In the genomic region with DNA sequence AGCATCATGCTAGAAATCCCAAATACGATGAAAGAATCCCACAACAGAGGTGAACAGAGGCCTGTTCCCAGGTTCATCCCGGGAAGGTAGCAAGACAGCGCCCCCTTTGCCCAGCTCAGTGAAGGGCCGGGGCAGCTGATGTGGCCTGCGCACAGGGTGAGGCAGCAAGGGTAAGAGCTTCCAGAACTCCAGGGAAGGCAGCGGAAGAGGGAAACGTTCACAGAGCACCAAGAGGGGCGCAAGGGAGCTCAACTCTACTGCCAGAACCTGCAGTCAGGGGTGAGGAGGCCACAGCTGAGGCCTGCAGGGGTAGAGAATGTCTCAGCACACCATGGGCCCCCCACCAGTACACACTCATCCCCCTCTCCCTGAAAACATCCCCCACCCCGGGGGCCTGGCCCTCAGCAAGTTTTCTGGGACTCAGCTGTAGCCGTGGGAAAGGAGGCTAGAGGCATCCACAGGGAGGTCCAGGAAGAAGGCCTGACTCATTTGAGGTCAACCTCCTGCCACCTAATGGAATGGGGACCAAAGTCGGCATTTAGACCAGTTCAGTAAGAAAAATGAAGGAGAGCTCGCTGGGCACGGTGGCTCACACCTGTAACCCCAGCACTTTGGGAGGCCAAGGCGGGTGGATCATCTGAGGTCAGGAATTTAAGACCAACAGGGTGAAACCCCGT, we compare ENCODE assay signal across 1 cellular context.
TF ChIP-seq lines count a peak whose summit lies in the region.

No MANE protein-coding gene starts in this region.

TF ChIP-seq in GM23338, 12 proteins besides CTCF, POLR2A, EP300 and RAD21 (continued from another document):
- TF ChIP-seq, protein P1, sequence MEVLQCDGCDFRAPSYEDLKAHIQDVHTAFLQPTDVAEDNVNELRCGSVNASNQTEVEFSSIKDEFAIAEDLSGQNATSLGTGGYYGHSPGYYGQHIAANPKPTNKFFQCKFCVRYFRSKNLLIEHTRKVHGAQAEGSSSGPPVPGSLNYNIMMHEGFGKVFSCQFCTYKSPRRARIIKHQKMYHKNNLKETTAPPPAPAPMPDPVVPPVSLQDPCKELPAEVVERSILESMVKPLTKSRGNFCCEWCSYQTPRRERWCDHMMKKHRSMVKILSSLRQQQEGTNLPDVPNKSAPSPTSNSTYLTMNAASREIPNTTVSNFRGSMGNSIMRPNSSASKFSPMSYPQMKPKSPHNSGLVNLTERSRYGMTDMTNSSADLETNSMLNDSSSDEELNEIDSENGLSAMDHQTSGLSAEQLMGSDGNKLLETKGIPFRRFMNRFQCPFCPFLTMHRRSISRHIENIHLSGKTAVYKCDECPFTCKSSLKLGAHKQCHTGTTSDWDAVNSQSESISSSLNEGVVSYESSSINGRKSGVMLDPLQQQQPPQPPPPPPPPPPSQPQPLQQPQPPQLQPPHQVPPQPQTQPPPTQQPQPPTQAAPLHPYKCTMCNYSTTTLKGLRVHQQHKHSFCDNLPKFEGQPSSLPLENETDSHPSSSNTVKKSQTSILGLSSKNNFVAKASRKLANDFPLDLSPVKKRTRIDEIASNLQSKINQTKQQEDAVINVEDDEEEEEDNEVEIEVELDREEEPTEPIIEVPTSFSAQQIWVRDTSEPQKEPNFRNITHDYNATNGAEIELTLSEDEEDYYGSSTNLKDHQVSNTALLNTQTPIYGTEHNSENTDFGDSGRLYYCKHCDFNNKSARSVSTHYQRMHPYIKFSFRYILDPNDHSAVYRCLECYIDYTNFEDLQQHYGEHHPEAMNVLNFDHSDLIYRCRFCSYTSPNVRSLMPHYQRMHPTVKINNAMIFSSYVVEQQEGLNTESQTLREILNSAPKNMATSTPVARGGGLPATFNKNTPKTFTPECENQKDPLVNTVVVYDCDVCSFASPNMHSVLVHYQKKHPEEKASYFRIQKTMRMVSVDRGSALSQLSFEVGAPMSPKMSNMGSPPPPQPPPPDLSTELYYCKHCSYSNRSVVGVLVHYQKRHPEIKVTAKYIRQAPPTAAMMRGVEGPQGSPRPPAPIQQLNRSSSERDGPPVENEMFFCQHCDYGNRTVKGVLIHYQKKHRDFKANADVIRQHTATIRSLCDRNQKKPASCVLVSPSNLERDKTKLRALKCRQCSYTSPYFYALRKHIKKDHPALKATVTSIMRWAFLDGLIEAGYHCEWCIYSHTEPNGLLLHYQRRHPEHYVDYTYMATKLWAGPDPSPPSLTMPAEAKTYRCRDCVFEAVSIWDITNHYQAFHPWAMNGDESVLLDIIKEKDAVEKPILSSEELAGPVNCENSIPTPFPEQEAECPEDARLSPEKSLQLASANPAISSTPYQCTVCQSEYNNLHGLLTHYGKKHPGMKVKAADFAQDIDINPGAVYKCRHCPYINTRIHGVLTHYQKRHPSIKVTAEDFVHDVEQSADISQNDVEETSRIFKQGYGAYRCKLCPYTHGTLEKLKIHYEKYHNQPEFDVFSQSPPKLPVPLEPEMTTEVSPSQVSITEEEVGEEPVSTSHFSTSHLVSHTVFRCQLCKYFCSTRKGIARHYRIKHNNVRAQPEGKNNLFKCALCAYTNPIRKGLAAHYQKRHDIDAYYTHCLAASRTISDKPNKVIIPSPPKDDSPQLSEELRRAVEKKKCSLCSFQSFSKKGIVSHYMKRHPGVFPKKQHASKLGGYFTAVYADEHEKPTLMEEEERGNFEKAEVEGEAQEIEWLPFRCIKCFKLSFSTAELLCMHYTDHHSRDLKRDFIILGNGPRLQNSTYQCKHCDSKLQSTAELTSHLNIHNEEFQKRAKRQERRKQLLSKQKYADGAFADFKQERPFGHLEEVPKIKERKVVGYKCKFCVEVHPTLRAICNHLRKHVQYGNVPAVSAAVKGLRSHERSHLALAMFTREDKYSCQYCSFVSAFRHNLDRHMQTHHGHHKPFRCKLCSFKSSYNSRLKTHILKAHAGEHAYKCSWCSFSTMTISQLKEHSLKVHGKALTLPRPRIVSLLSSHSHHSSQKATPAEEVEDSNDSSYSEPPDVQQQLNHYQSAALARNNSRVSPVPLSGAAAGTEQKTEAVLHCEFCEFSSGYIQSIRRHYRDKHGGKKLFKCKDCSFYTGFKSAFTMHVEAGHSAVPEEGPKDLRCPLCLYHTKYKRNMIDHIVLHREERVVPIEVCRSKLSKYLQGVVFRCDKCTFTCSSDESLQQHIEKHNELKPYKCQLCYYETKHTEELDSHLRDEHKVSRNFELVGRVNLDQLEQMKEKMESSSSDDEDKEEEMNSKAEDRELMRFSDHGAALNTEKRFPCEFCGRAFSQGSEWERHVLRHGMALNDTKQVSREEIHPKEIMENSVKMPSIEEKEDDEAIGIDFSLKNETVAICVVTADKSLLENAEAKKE (CRISPR knock-in tag; IDR thresholded peaks at IDR 0.05) = no peak
- TF ChIP-seq ETS1 (IDR thresholded peaks at IDR 0.05) = no peak
- no peak for TF ChIP-seq CREB1 (CRISPR knock-in tag; IDR thresholded peaks at IDR 0.05; ENCODE audit: low read depth)
